In genomic region chr22:19177164-19178064, GRCh38 we compare ENCODE assay signal across 9 cellular contexts. TPM values are rescaled to one million over a fixed set of nuclear protein-coding genes. Genes with fewer than 3 reads are reported as not detected.
A peak's percentile ranks its signal among the peaks of the same experiment; 100 is the strongest.
DNase-seq lines count a peak whose midpoint lies in the region; FAIRE-seq and TF ChIP-seq lines count a peak whose summit lies in the region.
"Had no signal": no experiment of that assay in that cellular context is flagged by ENCODE, and none has a peak within 500 bp of the region (broad histone marks: within the 10 kb centered on the region; RNA-seq: fewer than 3 reads in every experiment).

No MANE protein-coding gene starts in this region.

- peaks cover 34 to 55% of the 10 kb centered on the region in 2 donors for H3K4me1 ChIP-seq in duodenal mucosa (ENCODE audit: control insufficient read depth in 1 of 2, insufficient read depth in 2 of 2, low read length in 2 of 2)

- H3K4me1 Mint-ChIP-seq in nephron progenitor cell, result peaks cover 44% of the 10 kb centered on the region

- H3K4me3 ChIP-seq in LNCaP clone FGC (ENCODE audit: low read depth, low read length), result peak overlapping the region; percentile 70
- H3K4me3 ChIP-seq in duodenal mucosa (ENCODE audit: low read depth in 1 of 2, low read length in 2 of 2), result peak overlapping the region; percentile 67 to 76

- H3K36me3 Mint-ChIP-seq in nephron progenitor cell (ENCODE audit: low read depth), result no peaks in the 10 kb centered on the region

- H3K27me3 Mint-ChIP-seq in nephron progenitor cell (ENCODE audit: low read depth, poor library complexity), result peaks cover 3% of the 10 kb centered on the region

- peak overlapping the region; percentile 91 for H3K27ac ChIP-seq in C4-2B
- peak overlapping the region; percentile 84 for H3K27ac ChIP-seq in duodenal mucosa (ENCODE audit: low read depth, low read length)

- peak overlapping the region; percentile 80 for H3K4me3 Mint-ChIP-seq in nephron progenitor cell

- DNase-seq in LNCaP clone FGC (ENCODE audit: low read depth), result no peak
- no peak for DNase-seq in nephron progenitor cell
- no peak for DNase-seq in GM12891 (ENCODE audit: insufficient read length, low spot score)
- DNase-seq in AG20443 (ENCODE audit: low spot score), result no peak
- no peak for DNase-seq in superior temporal gyrus (ENCODE audit: extremely low spot score)
- DNase-seq in NCI-H1105 (lab: John Stamatoyannopoulos, UW), result no peak

- no peak overlapping the region for H3K27ac Mint-ChIP-seq in nephron progenitor cell

- peaks cover 0 to 14% of the 10 kb centered on the region in 2 donors for H3K36me3 ChIP-seq in duodenal mucosa (ENCODE audit: control insufficient read depth in 1 of 2, insufficient read depth in 2 of 2, low read length in 2 of 2)

- TF ChIP-seq POLR2A in GM12891 (IDR thresholded peaks at IDR 0.05; ENCODE audit: low read depth, low read length), result no peak

- no peaks in the 10 kb centered on the region for H3K27me3 ChIP-seq in duodenal mucosa (ENCODE audit: control insufficient read depth in 1 of 2, insufficient read depth in 2 of 2, low read length in 2 of 2)

- TF ChIP-seq CTCF in C4-2B (conservative IDR thresholded peaks at IDR 0.05) (no peak), LNCaP clone FGC (IDR thresholded peaks at IDR 0.05; ENCODE audit: control insufficient read depth, extremely low read depth, insufficient read depth) (no peak), nephron progenitor cell (IDR thresholded peaks at IDR 0.05) (no peak)

- peak overlapping the region; percentile 59 to 75 for H3K9ac ChIP-seq in duodenal mucosa (ENCODE audit: low read depth in 1 of 2, low read length in 2 of 2)

- H3K9me3 ChIP-seq in duodenal mucosa (ENCODE audit: control insufficient read depth in 1 of 2, low read length in 2 of 2), result no peaks in the 10 kb centered on the region

- FAIRE-seq in GM12891 (lab: Jason Lieb, UNC), result no peak

- H3K9me3 Mint-ChIP-seq in nephron progenitor cell, result no peaks in the 10 kb centered on the region

TF ChIP-seq in GM12891, 5 proteins besides CTCF, POLR2A, EP300 and RAD21:
- TF ChIP-seq POLR2AphosphoS5 (IDR thresholded peaks at IDR 0.05; ENCODE audit: low read depth, low read length) (no peak), SPI1 (IDR thresholded peaks at IDR 0.05; ENCODE audit: low read depth, low read length) (no peak), PAX5 (IDR thresholded peaks at IDR 0.05; ENCODE audit: insufficient read depth, low read length, severe bottlenecking) (no peak), POU2F2 (IDR thresholded peaks at IDR 0.05; ENCODE audit: low read depth, low read length) (no peak), TAF1 (IDR thresholded peaks at IDR 0.05; ENCODE audit: low read depth, low read length) (no peak)

RNA-seq across cellular contexts. Expression of gene SLC25A1, which starts 1.1 kb away (rescaled TPM):
- polyA plus RNA-seq in GM12891 (2012; ENCODE audit: low read depth, missing spikeins), result 43.7 TPM

RNA-seq across cellular contexts. Expression of gene GSC2, which starts 27.3 kb away (rescaled TPM):
- not detected for polyA plus RNA-seq in GM12891 (2012; ENCODE audit: low read depth, missing spikeins)
- polyA plus RNA-seq: adipose tissue had no signal

RNA-seq across cellular contexts. Expression of gene ESS2, which starts 33.0 kb away (rescaled TPM):
- 10.2 TPM for polyA plus RNA-seq in GM12891 (2012; ENCODE audit: low read depth, missing spikeins)

RNA-seq across cellular contexts. Expression of gene TSSK2, which starts 46.3 kb away (rescaled TPM):
- polyA plus RNA-seq in GM12891 (2012; ENCODE audit: low read depth, missing spikeins), result not detected

RNA-seq across cellular contexts. Expression of gene DGCR2, which starts 55.2 kb away (rescaled TPM):
- 9.9 TPM for polyA plus RNA-seq in GM12891 (2012; ENCODE audit: low read depth, missing spikeins)
